In genomic region chr13:37348916-37349653, GRCh38 we compare ENCODE assay signal across 30 cellular contexts.
DNase-seq lines count a peak whose midpoint lies in the region; ATAC-seq and TF ChIP-seq lines count a peak whose summit lies in the region.
"Had no signal": no experiment of that assay in that cellular context is flagged by ENCODE, and none has a peak within 500 bp of the region (broad histone marks: within the 10 kb centered on the region; RNA-seq: fewer than 3 reads in every experiment).

No MANE protein-coding gene starts in this region.

- no peaks in the 10 kb centered on the region for H3K79me1 ChIP-seq in IMR-90 (ENCODE audit: low read depth in 1 of 2, low read length in 2 of 2)

- no peak for TF ChIP-seq RAD21 in IMR-90 (IDR thresholded peaks at IDR 0.05; ENCODE audit: low read length)

- peaks cover 4% of the 10 kb centered on the region; the same call in 1 of the 2 replicates for H3K4me1 ChIP-seq in IMR-90 (ENCODE audit: control insufficient read depth, insufficient read depth, low read length)
- no peaks in the 10 kb centered on the region for H3K4me1 ChIP-seq in fibroblast of lung (ENCODE audit: control insufficient read depth, extremely low read depth, insufficient read depth, low read length)
- no peaks in the 10 kb centered on the region for H3K4me1 ChIP-seq in colonic mucosa
- H3K4me1 ChIP-seq: lower lobe of right lung, pancreas, upper lobe of left lung had no signal

- H2BK20ac ChIP-seq in IMR-90 (ENCODE audit: low read depth, low read length): peak overlapping the region; percentile 92

- in situ Hi-C loops in IMR-90 (cut with MboI; ENCODE audit: low sequenced_read_pairs): no loop called here

- H3K56ac ChIP-seq in IMR-90 (ENCODE audit: extremely low read depth, insufficient read depth, low read length): no peak overlapping the region

- no TSS peak for BruUV-seq in IMR-90 (replicated peaks; lab: Mats Ljungman, UMichigan)

- peak overlapping the region; percentile 76; the same call in 1 of the 2 replicates for H3K4ac ChIP-seq in IMR-90 (ENCODE audit: low read depth, low read length)

- H3K27ac ChIP-seq in 22Rv1: peak overlapping the region; percentile 28; the same call in 1 of the 2 replicates
- H3K27ac ChIP-seq in IMR-90 (ENCODE audit: insufficient read depth, low read length): peak overlapping the region; percentile 69; the same call in 1 of the 2 replicates
- no peak overlapping the region for H3K27ac ChIP-seq in fibroblast of lung (ENCODE audit: insufficient read depth, low read length)
- no peak overlapping the region for H3K27ac ChIP-seq in colonic mucosa
- H3K27ac ChIP-seq: dorsolateral prefrontal cortex, lower lobe of right lung, pancreas, upper lobe of left lung had no signal

- H3K27me3 ChIP-seq in IMR-90 (ENCODE audit: control insufficient read depth, insufficient read depth, low read length) (no peaks in the 10 kb centered on the region), fibroblast of lung (ENCODE audit: control insufficient read depth, insufficient read depth, low read length) (no peaks in the 10 kb centered on the region), colonic mucosa (no peaks in the 10 kb centered on the region)
- H3K27me3 ChIP-seq: dorsolateral prefrontal cortex, MG63, pancreas, upper lobe of left lung had no signal

- H2AFZ ChIP-seq in IMR-90 (replicated peaks; ENCODE audit: low read length, poor library complexity): no peak overlapping the region
- peak overlapping the region; percentile 22 for H2AFZ ChIP-seq in fibroblast of lung (ENCODE audit: low read length)

- H3K9me1 ChIP-seq in IMR-90 (ENCODE audit: insufficient read depth, low read length): 0 out of 2 replicates have a peak, but pooled peaks cover 6% of the 10 kb centered on the region

- no peak overlapping the region for H2AK5ac ChIP-seq in IMR-90 (ENCODE audit: low read depth, low read length)

- H2BK15ac ChIP-seq in IMR-90 (ENCODE audit: low read depth, low read length): no peak overlapping the region

- DNase-seq in IMR-90 (peak; percentile 49), NCI-H748 (lab: John Stamatoyannopoulos, UW; ENCODE audit: unreplicated experiment) (peak; percentile 23), fibroblast of lung (ENCODE audit: low read depth in 2 of 2) (peak in 1 of 2 donors; percentile 57), iPS-NIHi7 (ENCODE audit: extremely low spot score) (no peak), colonic mucosa (no peak), NCI-H1048 (lab: John Stamatoyannopoulos, UW) (no peak)
- DNase-seq in stimulated activated CD4-positive, alpha-beta T cell treated with anti-CD3 and anti-CD28 coated beads, Interleukin-4, amount 100 ng/mL, for 4 hours: no peak
- DNase-seq: activated CD4-positive, alpha-beta T cell treated with anti-CD3 and anti-CD28 coated beads for 48 hours; activated CD8-positive, alpha-beta memory T cell treated with anti-CD3 and anti-CD28 coated beads for 24 hours; activated gamma-delta T cell treated with Interleukin-2 at 50 U/mL for 16 hours; activated T-cell treated with anti-CD3 and anti-CD28 coated beads, Interleukin-2, amount 50 U/mL, for 1 hour; DMS79; dorsolateral prefrontal cortex; GF-D8; H7; kidney glomerular epithelial cell; lower lobe of right lung; MG63; mucosa of descending colon; NCI-H1436 treated with DMSO at 0.1 percent for 48 hours; NCI-H82; nephron progenitor cell; OCI-M1; pancreas; SHP77; stimulated activated CD4-positive, alpha-beta T cell treated with anti-CD3 and anti-CD28 coated beads, Interleukin-2, amount 100 ng/mL, for 48 hours; upper lobe of left lung had no signal

- H2BK120ac ChIP-seq in IMR-90 (ENCODE audit: low read depth, low read length): peak overlapping the region; percentile 85

- peak overlapping the region; percentile 93 for H3K14ac ChIP-seq in IMR-90 (replicated peaks; ENCODE audit: low read depth, low read length)

- CTCF ChIA-PET in IMR-90 (lab: Yijun Ruan, JAX): interaction anchor here (0.8 kb wide), 1 partner anchor 13 kb away, joined by 3 read pairs; no protein-coding TSS in a partner anchor

- no CpG with 5 or more reads among the region's 3 CpGs for WGBS in IMR-90 (ENCODE audit: extremely low coverage in 2 of 2, insufficient read length in 1 of 2), 2 experiments

- no peaks in the 10 kb centered on the region for H3K36me3 ChIP-seq in IMR-90 (ENCODE audit: control insufficient read depth, insufficient read depth, low read length)
- H3K36me3 ChIP-seq in fibroblast of lung (ENCODE audit: control insufficient read depth, insufficient read depth, low read length): no peaks in the 10 kb centered on the region
- H3K36me3 ChIP-seq in colonic mucosa: no peaks in the 10 kb centered on the region
- H3K36me3 ChIP-seq: lower lobe of right lung, MG63, pancreas, upper lobe of left lung had no signal

- H4K91ac ChIP-seq in IMR-90 (ENCODE audit: insufficient read depth, low read depth, low read length): peak overlapping the region; percentile 41; the same call in 1 of the 2 replicates

- H3K9me3 ChIP-seq in IMR-90 (ENCODE audit: control insufficient read depth, insufficient read depth, low read length): no peaks in the 10 kb centered on the region
- no peaks in the 10 kb centered on the region for H3K9me3 ChIP-seq in fibroblast of lung (ENCODE audit: control insufficient read depth, insufficient read depth, low read depth, low read length)
- no peaks in the 10 kb centered on the region for H3K9me3 ChIP-seq in colonic mucosa
- H3K9me3 ChIP-seq: lower lobe of right lung, mucosa of descending colon, pancreas, upper lobe of left lung had no signal

- H2AK9ac ChIP-seq in IMR-90 (replicated peaks; ENCODE audit: low read depth, low read length, poor library complexity): no peak overlapping the region

- peak overlapping the region; percentile 31; the same call in 1 of the 2 replicates for H3K18ac ChIP-seq in IMR-90 (ENCODE audit: low read depth, low read length)

- H2BK5ac ChIP-seq in IMR-90 (ENCODE audit: low read depth, low read length, poor library complexity, severe bottlenecking): peak overlapping the region; percentile 90

- H3K4me3 ChIP-seq in IMR-90 (ENCODE audit: insufficient read depth, low read depth, low read length): no peak overlapping the region
- H3K4me3 ChIP-seq in fibroblast of lung (replicated peaks in 1 of 4; ENCODE audit: control extremely low read depth in 1 of 4, insufficient read depth in 1 of 4, low read depth in 3 of 4, low read length in 4 of 4): no peak overlapping the region
- no peak overlapping the region for H3K4me3 ChIP-seq in colonic mucosa
- H3K4me3 ChIP-seq: dorsolateral prefrontal cortex, K562, lower lobe of right lung, MG63, mucosa of descending colon, pancreas, upper lobe of left lung had no signal

- no peak overlapping the region for H4K5ac ChIP-seq in IMR-90 (ENCODE audit: low read depth, low read length)

- no peaks in the 10 kb centered on the region for H4K20me1 ChIP-seq in IMR-90 (ENCODE audit: insufficient read depth, low read length)
- H4K20me1 ChIP-seq in fibroblast of lung (ENCODE audit: control insufficient read depth, extremely low read depth, insufficient read depth, low read length): no peaks in the 10 kb centered on the region

- TF ChIP-seq CTCF in 22Rv1 (IDR thresholded peaks at IDR 0.05) (no peak), IMR-90 (conservative IDR thresholded peaks at IDR 0.05; ENCODE audit: low read depth, low read length) (no peak), fibroblast of lung (conservative IDR thresholded peaks at IDR 0.05 in 1 of 2, IDR thresholded peaks at IDR 0.05 in 1 of 2; ENCODE audit: low read depth in 1 of 2, low read length in 2 of 2) (no peak), colonic mucosa (IDR thresholded peaks at IDR 0.05) (no peak)

- TF ChIP-seq POLR2A in IMR-90 (IDR thresholded peaks at IDR 0.05; ENCODE audit: low read depth, low read length): no peak

- H3K9ac ChIP-seq in IMR-90 (ENCODE audit: low read depth, low read length): no peak overlapping the region
- H3K9ac ChIP-seq in fibroblast of lung (ENCODE audit: insufficient read depth, low read length): no peak overlapping the region
- no peak overlapping the region for H3K9ac ChIP-seq in colonic mucosa (ENCODE audit: low read depth in 2 of 2, low read length in 2 of 2)

- no peaks in the 10 kb centered on the region for H3K79me2 ChIP-seq in fibroblast of lung (ENCODE audit: control insufficient read depth, insufficient read depth, low read length)

- intact Hi-C loops in IMR-90 (cut with micrococcal nuclease) (no loop called here), colonic mucosa (cut with DNase I) (no loop called here)

- dilution Hi-C loops in IMR-90 (cut with HindIII; ENCODE audit: low sequenced_read_pairs, unreplicated experiment): no loop called here

- H3K23ac ChIP-seq in IMR-90 (ENCODE audit: low read depth, low read length): peak overlapping the region; percentile 78; the same call in 1 of the 2 replicates

- H3K4me2 ChIP-seq in IMR-90 (ENCODE audit: low read depth, low read length): peak overlapping the region; percentile 22; the same call in 1 of the 2 replicates
- H3K4me2 ChIP-seq in fibroblast of lung (ENCODE audit: extremely low read depth, insufficient read depth, low read length): no peak overlapping the region

- peak; percentile 90 for ATAC-seq in IMR-90 (ENCODE audit: low read depth)
- ATAC-seq: K562; lower lobe of right lung; mucosa of descending colon; pancreas; stimulated activated memory B cell treated with anti-CD40 and anti-IgM and Interleukin-4, amounts not matched to agents 10 μg/mL and 1 μg/mL and 100 μg/mL, for 72 hours had no signal

- H4K8ac ChIP-seq in IMR-90 (ENCODE audit: low read depth in 2 of 2, low read length in 2 of 2): peak overlapping the region in 1 of 2 experiments; percentile 86; a peak in 2 of 4 replicates

- POLR2A ChIA-PET in IMR-90 (lab: Charles Lee; ENCODE audit: unreplicated experiment): no interaction called here

TF ChIP-seq in IMR-90, 13 proteins besides CTCF, POLR2A, EP300 and RAD21:
- TF ChIP-seq CHD1 (IDR thresholded peaks at IDR 0.05; ENCODE audit: low read depth, low read length) (no peak), NFE2L2 (IDR thresholded peaks at IDR 0.05; ENCODE audit: low read depth, low read length) (no peak), MAZ (IDR thresholded peaks at IDR 0.05; ENCODE audit: borderline replicate concordance, low read depth, low read length) (no peak), FOS (IDR thresholded peaks at IDR 0.05; ENCODE audit: low read depth, low read length) (no peak), ELK1 (IDR thresholded peaks at IDR 0.05; ENCODE audit: borderline replicate concordance, low read depth, low read length) (no peak), RFX5 (IDR thresholded peaks at IDR 0.05; ENCODE audit: low read depth, low read length) (no peak)

Comparison
In these comparisons a context has a peak if more than half of its experiments do, and no peak if none do; other contexts are left out.
1. H3K27ac ChIP-seq: peak in 22Rv1 (single experiment) and IMR-90 (single experiment); none in fibroblast of lung (single experiment) and colonic mucosa (single experiment).
2. DNase-seq: peak in IMR-90 (single experiment) and NCI-H748 (single experiment); none in iPS-NIHi7 (single experiment), colonic mucosa (single experiment), NCI-H1048 (single experiment) and stimulated activated CD4-positive, alpha-beta T cell treated with anti-CD3 and anti-CD28 coated beads, Interleukin-4, amount 100 ng/mL, for 4 hours (0 of 2).